19 cellular contexts compared by ENCODE assay signal in the genomic region with DNA sequence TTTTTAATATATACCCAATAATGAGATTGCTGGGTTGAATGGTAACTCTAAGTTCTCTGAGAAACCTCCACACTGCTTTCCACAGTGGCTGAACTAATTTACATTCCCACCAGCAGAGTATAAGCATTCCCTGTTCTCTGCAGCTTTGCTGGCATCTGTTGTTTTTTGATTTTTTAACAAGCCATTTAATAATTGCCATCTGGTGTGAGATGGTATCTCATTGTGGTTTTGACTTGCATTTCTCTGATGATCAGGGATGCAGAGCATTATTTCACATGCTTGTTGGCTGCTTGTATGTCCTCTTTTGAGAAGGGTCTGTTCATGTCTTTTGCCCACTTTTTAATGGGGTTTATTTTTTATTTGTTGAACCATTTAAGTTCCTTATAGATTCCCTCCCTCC.
"Had no signal": no experiment of that assay in that cellular context is flagged by ENCODE, and none has a peak within 500 bp of the region (broad histone marks: within the 10 kb centered on the region; RNA-seq: fewer than 3 reads in every experiment).

No MANE protein-coding gene starts in this region.

- ATAC-seq: activated CD8-positive, alpha-beta T cell treated with anti-CD3 and anti-CD28 coated beads for 36 hours; activated naive CD4-positive, alpha-beta T cell treated with anti-CD3 and anti-CD28 coated beads, Interleukin-2, amount 50 U/mL, for 72 hours; esophagus mucosa; natural killer cell; stimulated activated memory B cell treated with anti-CD40 and anti-IgM and Interleukin-4, amounts not matched to agents 10 μg/mL and 1 μg/mL and 100 μg/mL, for 72 hours; WTC11 had no signal

- FAIRE-seq: TTC549, urothelium cell line had no signal

- DNase-seq: activated CD4-positive, alpha-beta T cell treated with anti-CD3 and anti-CD28 coated beads for 4 hours; activated CD8-positive, alpha-beta T cell treated with anti-CD3 and anti-CD28 coated beads for 36 hours; activated effector memory CD4-positive, alpha-beta T cell treated with anti-CD3 and anti-CD28 coated beads, Interleukin-2, amount 50 U/mL, for 16 hours; activated T-cell treated with anti-CD3 and anti-CD28 coated beads, Interleukin-2, amount 50 U/mL, for 48 hours; amniotic stem cell; colonic mucosa; foreskin melanocyte; kidney glomerular epithelial cell; mesendoderm; natural killer cell; stimulated activated CD4-positive, alpha-beta T cell treated with anti-CD3 and anti-CD28 coated beads, Interleukin-12 subunit alpha, Interleukin-12 subunit beta, amount 100 ng/mL, for 4 hours; stimulated activated CD4-positive, alpha-beta T cell treated with anti-CD3 and anti-CD28 coated beads, Interleukin-2, amount 100 ng/mL, for 24 hours; tibial artery had no signal

- H3K4me3 ChIP-seq: colonic mucosa, tibial artery had no signal
